In genomic region chr2:231521-232185, GRCh38 we compare ENCODE assay signal across 1 cellular context.
TF ChIP-seq lines count a peak whose summit lies in the region.

No MANE protein-coding gene starts in this region.

TF ChIP-seq in liver, 16 proteins besides CTCF, POLR2A, EP300 and RAD21:
- no peak for TF ChIP-seq NR2F2 (IDR thresholded peaks at IDR 0.05)
- no peak for TF ChIP-seq HNF4G (IDR thresholded peaks at IDR 0.05)
- TF ChIP-seq EGR1 (IDR thresholded peaks at IDR 0.05; ENCODE audit: low read depth in 2 of 2), result no peak
- peak in 1 of 2 donors; percentile 74 for TF ChIP-seq RXRA (IDR thresholded peaks at IDR 0.05)
- TF ChIP-seq YY1 (IDR thresholded peaks at IDR 0.05), result peak; percentile 41
- TF ChIP-seq GABPA (IDR thresholded peaks at IDR 0.05 in 1 of 2, conservative IDR thresholded peaks at IDR 0.05 in 1 of 2), result no peak
- TF ChIP-seq HNF4A (conservative IDR thresholded peaks at IDR 0.05), result peak; percentile 15 to 57
- TF ChIP-seq, protein P1, sequence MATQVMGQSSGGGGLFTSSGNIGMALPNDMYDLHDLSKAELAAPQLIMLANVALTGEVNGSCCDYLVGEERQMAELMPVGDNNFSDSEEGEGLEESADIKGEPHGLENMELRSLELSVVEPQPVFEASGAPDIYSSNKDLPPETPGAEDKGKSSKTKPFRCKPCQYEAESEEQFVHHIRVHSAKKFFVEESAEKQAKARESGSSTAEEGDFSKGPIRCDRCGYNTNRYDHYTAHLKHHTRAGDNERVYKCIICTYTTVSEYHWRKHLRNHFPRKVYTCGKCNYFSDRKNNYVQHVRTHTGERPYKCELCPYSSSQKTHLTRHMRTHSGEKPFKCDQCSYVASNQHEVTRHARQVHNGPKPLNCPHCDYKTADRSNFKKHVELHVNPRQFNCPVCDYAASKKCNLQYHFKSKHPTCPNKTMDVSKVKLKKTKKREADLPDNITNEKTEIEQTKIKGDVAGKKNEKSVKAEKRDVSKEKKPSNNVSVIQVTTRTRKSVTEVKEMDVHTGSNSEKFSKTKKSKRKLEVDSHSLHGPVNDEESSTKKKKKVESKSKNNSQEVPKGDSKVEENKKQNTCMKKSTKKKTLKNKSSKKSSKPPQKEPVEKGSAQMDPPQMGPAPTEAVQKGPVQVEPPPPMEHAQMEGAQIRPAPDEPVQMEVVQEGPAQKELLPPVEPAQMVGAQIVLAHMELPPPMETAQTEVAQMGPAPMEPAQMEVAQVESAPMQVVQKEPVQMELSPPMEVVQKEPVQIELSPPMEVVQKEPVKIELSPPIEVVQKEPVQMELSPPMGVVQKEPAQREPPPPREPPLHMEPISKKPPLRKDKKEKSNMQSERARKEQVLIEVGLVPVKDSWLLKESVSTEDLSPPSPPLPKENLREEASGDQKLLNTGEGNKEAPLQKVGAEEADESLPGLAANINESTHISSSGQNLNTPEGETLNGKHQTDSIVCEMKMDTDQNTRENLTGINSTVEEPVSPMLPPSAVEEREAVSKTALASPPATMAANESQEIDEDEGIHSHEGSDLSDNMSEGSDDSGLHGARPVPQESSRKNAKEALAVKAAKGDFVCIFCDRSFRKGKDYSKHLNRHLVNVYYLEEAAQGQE (IDR thresholded peaks at IDR 0.05), result no peak
- TF ChIP-seq MAX (IDR thresholded peaks at IDR 0.05), result no peak
- no peak for TF ChIP-seq ATF3 (IDR thresholded peaks at IDR 0.05)
- TF ChIP-seq TAF1 (conservative IDR thresholded peaks at IDR 0.05), result no peak
- TF ChIP-seq, protein P2, sequence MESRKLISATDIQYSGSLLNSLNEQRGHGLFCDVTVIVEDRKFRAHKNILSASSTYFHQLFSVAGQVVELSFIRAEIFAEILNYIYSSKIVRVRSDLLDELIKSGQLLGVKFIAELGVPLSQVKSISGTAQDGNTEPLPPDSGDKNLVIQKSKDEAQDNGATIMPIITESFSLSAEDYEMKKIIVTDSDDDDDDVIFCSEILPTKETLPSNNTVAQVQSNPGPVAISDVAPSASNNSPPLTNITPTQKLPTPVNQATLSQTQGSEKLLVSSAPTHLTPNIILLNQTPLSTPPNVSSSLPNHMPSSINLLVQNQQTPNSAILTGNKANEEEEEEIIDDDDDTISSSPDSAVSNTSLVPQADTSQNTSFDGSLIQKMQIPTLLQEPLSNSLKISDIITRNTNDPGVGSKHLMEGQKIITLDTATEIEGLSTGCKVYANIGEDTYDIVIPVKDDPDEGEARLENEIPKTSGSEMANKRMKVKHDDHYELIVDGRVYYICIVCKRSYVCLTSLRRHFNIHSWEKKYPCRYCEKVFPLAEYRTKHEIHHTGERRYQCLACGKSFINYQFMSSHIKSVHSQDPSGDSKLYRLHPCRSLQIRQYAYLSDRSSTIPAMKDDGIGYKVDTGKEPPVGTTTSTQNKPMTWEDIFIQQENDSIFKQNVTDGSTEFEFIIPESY (IDR thresholded peaks at IDR 0.05), result peak; percentile 26
- TF ChIP-seq FOXA2 (IDR thresholded peaks at IDR 0.05), result no peak
- no peak for TF ChIP-seq FOXA1 (IDR thresholded peaks at IDR 0.05)
- no peak for TF ChIP-seq SP1 (IDR thresholded peaks at IDR 0.05)
- TF ChIP-seq JUND (IDR thresholded peaks at IDR 0.05), result peak in 1 of 2 donors; percentile 29
